In genomic region chrX:68633981-68634380, GRCh38 we compare ENCODE assay signal across 20 cellular contexts.
"Had no signal": no experiment of that assay in that cellular context is flagged by ENCODE, and none has a peak within 500 bp of the region (broad histone marks: within the 10 kb centered on the region; RNA-seq: fewer than 3 reads in every experiment).

No MANE protein-coding gene starts in this region.

- H3K9me3 ChIP-seq: left ventricle myocardium inferior, mucosa of descending colon, pancreas, prostate gland, spleen, suprapubic skin, thoracic aorta, tibial artery, uterus had no signal

- H3K27me3 ChIP-seq: suprapubic skin, tibial artery, uterus had no signal

- H3K27ac ChIP-seq: left ventricle myocardium inferior, pancreas, prostate gland, spleen, suprapubic skin, thoracic aorta, tibial artery, uterus had no signal

- H3K4me3 ChIP-seq: left ventricle myocardium inferior, mucosa of descending colon, pancreas, prostate gland, spleen, suprapubic skin, thoracic aorta, tibial artery, uterus had no signal

- H3K36me3 ChIP-seq: left ventricle myocardium inferior, pancreas, prostate gland, spleen, suprapubic skin, thoracic aorta, tibial artery, uterus had no signal

- DNase-seq: hypothalamus; immature natural killer cell; kidney; left ventricle myocardium inferior; midbrain; mucosa of descending colon; naive thymus-derived CD4-positive, alpha-beta T cell; pancreas; posterior cingulate gyrus; retina; right cardiac atrium; small intestine; spleen; stimulated activated CD4-positive, alpha-beta T cell treated with anti-CD3 and anti-CD28 coated beads, Interleukin-4, amount 100 ng/mL, for 24 hours; stimulated activated naive CD4-positive, alpha-beta T cell; tibial artery; uterus had no signal

- H3K4me1 ChIP-seq: left ventricle myocardium inferior, pancreas, prostate gland, spleen, suprapubic skin, tibial artery, uterus had no signal
